Comparison of ENCODE assay signal across 8 cellular contexts in the genomic region with DNA sequence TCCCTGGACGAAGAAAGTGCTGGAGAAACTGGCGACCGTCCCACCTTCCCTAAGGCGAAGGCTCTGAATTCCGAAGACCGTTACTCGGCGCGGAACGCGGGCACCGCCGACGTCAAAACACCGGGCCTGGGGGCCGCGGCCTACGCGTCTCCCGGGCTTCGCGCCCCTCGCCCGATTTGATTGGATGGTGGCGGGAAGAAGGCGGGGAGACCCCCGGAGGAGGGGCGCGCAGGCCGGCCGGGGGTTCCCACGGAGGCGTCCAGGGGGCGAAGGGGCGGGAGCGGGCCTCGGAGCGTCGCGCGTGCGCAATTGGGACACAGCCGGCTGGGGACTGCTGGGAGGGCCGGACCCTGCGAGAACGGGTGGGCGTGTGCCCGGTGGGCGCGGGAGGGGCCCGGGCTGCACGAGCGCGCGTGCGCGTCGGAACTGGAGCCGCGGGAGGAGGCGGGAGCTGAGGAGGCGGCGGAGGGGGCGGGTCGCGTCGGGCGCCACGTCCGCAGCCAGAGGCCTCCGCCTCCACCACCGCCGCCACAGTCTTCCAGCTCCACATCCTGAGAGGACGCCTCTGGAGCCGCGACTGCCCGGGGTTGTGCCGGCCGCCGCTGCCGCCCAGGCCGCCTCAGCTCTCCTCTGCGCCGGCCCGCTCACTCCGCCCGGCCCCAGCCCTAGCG. TPM values are rescaled to one million over a fixed set of nuclear protein-coding genes. Genes with fewer than 3 reads are reported as not detected.
DNase-seq lines count a peak whose midpoint lies in the region; ATAC-seq and TF ChIP-seq lines count a peak whose summit lies in the region.

TMEM263 (plus strand) TSS at position 531 of the 671 bp plus-strand sequence. CDS start 11,210 bp downstream, outside the sequence.

- in situ Hi-C loops in Panc1 (cut with HindIII; ENCODE audit: low pct_unique_long_range_greater_than_20kb, low sequenced_read_pairs), result no loop called here

- H3K4me3 Mint-ChIP-seq in activated T-helper 1 cell treated with anti-CD3 and anti-CD28 coated beads, Interleukin-12 subunit alpha, Interleukin-12 subunit beta, Interleukin-2, Interleukin-4 antibody, amounts not matched to agents 30 ng/mL and 10 ng/mL and 1 ng/mL, durations not matched to agents 14 hours and 24 hours and 36 hours, result peak within 1 kb of the TSS; percentile 97
- peak within 1 kb of the TSS; percentile 92 to 98 (median 96) for H3K4me3 Mint-ChIP-seq in naive B cell
- H3K4me3 Mint-ChIP-seq in stimulated activated effector memory CD8-positive, alpha-beta T cell treated with anti-CD3 and anti-CD28 coated beads, Interleukin-12 subunit alpha, Interleukin-12 subunit beta, amount 100 ng/mL, for 72 hours, result peak within 1 kb of the TSS; percentile 97

- H3K36me3 ChIP-seq in Panc1 (ENCODE audit: control insufficient read depth, insufficient read depth, low read length), result no peaks in the 10 kb centered on the region; the same call in 1 of the 2 replicates

- peaks cover 26% of the 10 kb centered on the region; the same call in 1 of the 2 replicates for H3K4me1 ChIP-seq in Panc1 (ENCODE audit: control insufficient read depth, insufficient read depth, low read length)

- POLR2A ChIA-PET in Panc1 (lab: Charles Lee), result interaction anchor here (0.6 kb wide), 1 partner anchor 69 kb away, joined by 6 read pairs; no protein-coding TSS in a partner anchor

- BruUV-seq in Panc1 (replicated peaks; lab: Mats Ljungman, UMichigan), result no TSS peak

- intact Hi-C loops in Panc1 (cut with micrococcal nuclease; ENCODE audit: unreplicated experiment), result no loop called here
- intact Hi-C loops in activated T-helper 1 cell treated with anti-CD3 and anti-CD28 coated beads, Interleukin-12 subunit alpha, Interleukin-12 subunit beta, Interleukin-2, Interleukin-4 antibody, amounts not matched to agents 30 ng/mL and 10 ng/mL and 1 ng/mL, durations not matched to agents 14 hours and 24 hours and 36 hours (cut with micrococcal nuclease), result loop anchor here (1.0 to 5.0 kb wide), 9 partner anchors 31 to 707 kb away; partner anchors contain the start of genes CKAP4, POLR3B, RIC8B and TCP11L2

- H3K4me3 ChIP-seq in Jurkat, Clone E6-1 (ENCODE audit: low read length), result peak within 1 kb of the TSS; percentile 94
- H3K4me3 ChIP-seq in Panc1 (ENCODE audit: low read depth in 2 of 2, low read length in 2 of 2), result peak within 1 kb of the TSS; percentile 64 to 84

- TF ChIP-seq CTCF in Panc1 (IDR thresholded peaks at IDR 0.05), result no peak

- peaks cover 3% of the 10 kb centered on the region for H3K27me3 Mint-ChIP-seq in activated T-helper 1 cell treated with anti-CD3 and anti-CD28 coated beads, Interleukin-12 subunit alpha, Interleukin-12 subunit beta, Interleukin-2, Interleukin-4 antibody, amounts not matched to agents 30 ng/mL and 10 ng/mL and 1 ng/mL, durations not matched to agents 14 hours and 24 hours and 36 hours (ENCODE audit: insufficient read depth)
- peaks cover 0 to 2% (median 0%) of the 10 kb centered on the region in 3 donors for H3K27me3 Mint-ChIP-seq in naive B cell

- H3K9me3 ChIP-seq in Panc1 (ENCODE audit: control insufficient read depth, insufficient read depth, low read depth, low read length), result no peaks in the 10 kb centered on the region

- H3K36me3 Mint-ChIP-seq in activated T-helper 1 cell treated with anti-CD3 and anti-CD28 coated beads, Interleukin-12 subunit alpha, Interleukin-12 subunit beta, Interleukin-2, Interleukin-4 antibody, amounts not matched to agents 30 ng/mL and 10 ng/mL and 1 ng/mL, durations not matched to agents 14 hours and 24 hours and 36 hours (ENCODE audit: low read depth), result peaks cover 7% of the 10 kb centered on the region
- no peaks in the 10 kb centered on the region for H3K36me3 Mint-ChIP-seq in naive B cell
- H3K36me3 Mint-ChIP-seq in stimulated activated effector memory CD8-positive, alpha-beta T cell treated with anti-CD3 and anti-CD28 coated beads, Interleukin-12 subunit alpha, Interleukin-12 subunit beta, amount 100 ng/mL, for 72 hours, result peaks cover 38% of the 10 kb centered on the region

- peaks cover 4% of the 10 kb centered on the region for H3K9me3 Mint-ChIP-seq in activated T-helper 1 cell treated with anti-CD3 and anti-CD28 coated beads, Interleukin-12 subunit alpha, Interleukin-12 subunit beta, Interleukin-2, Interleukin-4 antibody, amounts not matched to agents 30 ng/mL and 10 ng/mL and 1 ng/mL, durations not matched to agents 14 hours and 24 hours and 36 hours
- peaks cover 0 to 4% (median 0%) of the 10 kb centered on the region in 7 donors for H3K9me3 Mint-ChIP-seq in naive B cell
- H3K9me3 Mint-ChIP-seq in stimulated activated effector memory CD8-positive, alpha-beta T cell treated with anti-CD3 and anti-CD28 coated beads, Interleukin-12 subunit alpha, Interleukin-12 subunit beta, amount 100 ng/mL, for 72 hours, result no peaks in the 10 kb centered on the region

- H3K27me3 ChIP-seq in Panc1 (ENCODE audit: control insufficient read depth, insufficient read depth, low read length), result no peaks in the 10 kb centered on the region

- CTCF ChIA-PET in Panc1 (lab: Charles Lee), result interaction anchor here (0.6 to 0.7 kb wide), 3 partner anchors 28 to 596 kb away, joined by 3 read pairs; no protein-coding TSS in a partner anchor

- ATAC-seq in GM21619 (IDR thresholded peaks at IDR 0.05; ENCODE audit: unreplicated experiment), result peak; percentile 76
- peak; percentile 91 for ATAC-seq in Panc1
- peak; percentile 73 to 75 for ATAC-seq in naive B cell (ENCODE audit: low read depth in 2 of 2)
- ATAC-seq in stimulated activated effector memory CD8-positive, alpha-beta T cell treated with anti-CD3 and anti-CD28 coated beads, Interleukin-12 subunit alpha, Interleukin-12 subunit beta, amount 100 ng/mL, for 72 hours, result peak; percentile 88

- peak within 1 kb of the TSS; percentile 95 for H3K27ac ChIP-seq in Panc1 (ENCODE audit: low read length)

- DNase-seq in DMS53 treated with DMSO at 0.1 percent for 48 hours (lab: John Stamatoyannopoulos, UW; ENCODE audit: unreplicated experiment) (peak; percentile 90), Panc1 (ENCODE audit: low read depth, low spot score) (peak; percentile 62), fibroblast of gingiva (ENCODE audit: low read depth) (peak; percentile 98), naive B cell (peak; percentile 91)
- DNase-seq in Jurkat, Clone E6-1 (ENCODE audit: low read depth, low spot score), result peak; percentile 85
- DNase-seq in activated T-helper 1 cell treated with anti-CD3 and anti-CD28 coated beads, Interleukin-12 subunit alpha, Interleukin-12 subunit beta, Interleukin-2, Interleukin-4 antibody, amounts not matched to agents 30 ng/mL and 10 ng/mL and 1 ng/mL, durations not matched to agents 14 hours and 24 hours and 36 hours (ENCODE audit: low spot score), result peak; percentile 90
- DNase-seq in stimulated activated effector memory CD8-positive, alpha-beta T cell treated with anti-CD3 and anti-CD28 coated beads, Interleukin-12 subunit alpha, Interleukin-12 subunit beta, amount 100 ng/mL, for 72 hours (ENCODE audit: low spot score in 2 of 2), result peak; percentile 90 to 96

- peaks cover 21% of the 10 kb centered on the region for H3K4me1 Mint-ChIP-seq in activated T-helper 1 cell treated with anti-CD3 and anti-CD28 coated beads, Interleukin-12 subunit alpha, Interleukin-12 subunit beta, Interleukin-2, Interleukin-4 antibody, amounts not matched to agents 30 ng/mL and 10 ng/mL and 1 ng/mL, durations not matched to agents 14 hours and 24 hours and 36 hours (ENCODE audit: low read depth)
- H3K4me1 Mint-ChIP-seq in naive B cell, result peaks cover 25 to 26% (median 25%) of the 10 kb centered on the region in 3 donors
- peaks cover 20% of the 10 kb centered on the region for H3K4me1 Mint-ChIP-seq in stimulated activated effector memory CD8-positive, alpha-beta T cell treated with anti-CD3 and anti-CD28 coated beads, Interleukin-12 subunit alpha, Interleukin-12 subunit beta, amount 100 ng/mL, for 72 hours

- H3K27ac Mint-ChIP-seq in activated T-helper 1 cell treated with anti-CD3 and anti-CD28 coated beads, Interleukin-12 subunit alpha, Interleukin-12 subunit beta, Interleukin-2, Interleukin-4 antibody, amounts not matched to agents 30 ng/mL and 10 ng/mL and 1 ng/mL, durations not matched to agents 14 hours and 24 hours and 36 hours, result peak within 1 kb of the TSS; percentile 94
- H3K27ac Mint-ChIP-seq in naive B cell, result peak within 1 kb of the TSS; percentile 89 to 98 (median 94)
- H3K27ac Mint-ChIP-seq in stimulated activated effector memory CD8-positive, alpha-beta T cell treated with anti-CD3 and anti-CD28 coated beads, Interleukin-12 subunit alpha, Interleukin-12 subunit beta, amount 100 ng/mL, for 72 hours, result peak within 1 kb of the TSS; percentile 98

RNA-seq across cellular contexts. Expression of gene TMEM263, which starts in this region (rescaled TPM):
- polyA plus RNA-seq in Jurkat, Clone E6-1 (2012; ENCODE audit: insufficient read depth, insufficient read length), result 27.2 TPM
- 35.0 TPM for total RNA-seq in Panc1 (2021; ENCODE audit: unreplicated experiment)
- polyA plus RNA-seq in Panc1 (2012; ENCODE audit: insufficient read length), result 21.3 TPM
- total RNA-seq in activated T-helper 1 cell treated with anti-CD3 and anti-CD28 coated beads, Interleukin-12 subunit alpha, Interleukin-12 subunit beta, Interleukin-2, Interleukin-4 antibody, amounts not matched to agents 30 ng/mL and 10 ng/mL and 1 ng/mL, durations not matched to agents 14 hours and 24 hours and 36 hours, result 25.5 and 25.9 TPM in 2 replicates
- polyA plus RNA-seq in naive B cell (ENCODE audit: low read depth in 6 of 6), result 10 to 100 TPM; 32.0 to 48.7 (median 37.0) TPM

Comparison
In these comparisons a context has a peak if more than half of its experiments do, and no peak if none do; other contexts are left out.
1. Peak in every context shown above with its lines: DNase-seq, ATAC-seq, H3K4me3 ChIP-seq and H3K27ac ChIP-seq.